In the genomic region with DNA sequence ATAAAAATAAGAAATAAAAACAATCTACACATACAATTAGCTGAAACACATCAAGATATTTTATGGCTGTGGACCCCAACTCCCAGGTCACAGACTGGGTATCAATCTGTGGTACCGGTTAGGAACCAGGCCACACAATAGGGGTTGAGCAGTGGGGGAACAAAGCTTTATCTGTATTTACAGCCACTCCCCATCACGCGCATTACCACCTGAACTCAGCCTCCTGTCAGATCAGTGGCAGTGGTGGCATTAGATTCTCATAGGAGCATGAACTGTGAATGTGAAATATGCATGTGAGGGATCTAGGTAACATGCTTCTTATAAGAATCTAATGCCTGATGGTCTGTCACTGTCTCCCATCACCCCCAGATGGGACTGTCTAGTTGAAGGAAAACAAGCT, we compare ENCODE assay signal across 5 cellular contexts.
"Had no signal": no experiment of that assay in that cellular context is flagged by ENCODE, and none has a peak within 500 bp of the region (broad histone marks: within the 10 kb centered on the region; RNA-seq: fewer than 3 reads in every experiment).

No MANE protein-coding gene starts in this region.

- H3K4me3 ChIP-seq: K562 had no signal

- DNase-seq: KBM-7, KG1 had no signal

- H3K27ac ChIP-seq: HL-60, KMS-11 had no signal
